In genomic region chr9:22742401-22742800, GRCh38 we compare ENCODE assay signal across 26 cellular contexts.
"Had no signal": no experiment of that assay in that cellular context is flagged by ENCODE, and none has a peak within 500 bp of the region (broad histone marks: within the 10 kb centered on the region; RNA-seq: fewer than 3 reads in every experiment).

No MANE protein-coding gene starts in this region.

- H3K4me2 ChIP-seq: hepatocyte had no signal

- DNase-seq: heart right ventricle; left ventricle myocardium inferior; mesendoderm; midbrain; mucosa of descending colon; naive thymus-derived CD4-positive, alpha-beta T cell; ovary; psoas muscle; right cardiac atrium; stimulated activated CD4-positive, alpha-beta T cell treated with anti-CD3 and anti-CD28 coated beads, Interleukin-12 subunit alpha, Interleukin-12 subunit beta, amount 100 ng/mL, for 4 hours; stimulated activated CD4-positive, alpha-beta T cell treated with anti-CD3 and anti-CD28 coated beads, Interleukin-15, amount 100 ng/mL, for 24 hours; stimulated activated CD4-positive, alpha-beta T cell treated with anti-CD3 and anti-CD28 coated beads, Interleukin-2, amount 100 ng/mL, for 24 hours; stimulated activated CD4-positive, alpha-beta T cell treated with anti-CD3 and anti-CD28 coated beads, Interleukin-4, amount 100 ng/mL, for 1 hour; stimulated activated naive B cell treated with anti-CD40 and anti-IgM and Interleukin-4, amounts not matched to agents 10 μg/mL and 1 μg/mL and 100 μg/mL, for 72 hours; stimulated activated naive CD8-positive, alpha-beta T cell treated with anti-CD3 and anti-CD28 coated beads, Interleukin-15, Interleukin-2, amounts not matched to agents 100 U/mL and 50 U/mL, for 24 hours; stomach; testis; thyroid gland; transverse colon; upper lobe of left lung had no signal

- H3K9me3 ChIP-seq: left ventricle myocardium inferior, mucosa of descending colon, ovary, psoas muscle, testis, thyroid gland, transverse colon, upper lobe of left lung, vagina had no signal

- ATAC-seq: heart right ventricle; mucosa of descending colon; naive thymus-derived CD4-positive, alpha-beta T cell; natural killer cell treated with Interleukin-12 subunit alpha and Interleukin-12 subunit beta and Interleukin-15 and Interleukin-18, amount 100 ng/mL, for 72 hours; psoas muscle; right cardiac atrium; sciatic nerve; stimulated activated naive B cell treated with anti-CD40 and anti-IgM and Interleukin-4, amounts not matched to agents 10 μg/mL and 1 μg/mL and 100 μg/mL, for 72 hours; stimulated activated naive CD8-positive, alpha-beta T cell treated with anti-CD3 and anti-CD28 coated beads, Interleukin-15, Interleukin-2, amounts not matched to agents 100 U/mL and 50 U/mL, for 24 hours had no signal

- H3K27ac ChIP-seq: heart right ventricle, hepatocyte, left ventricle myocardium inferior, ovary, psoas muscle, skin epidermis, stomach, testis, thyroid gland, transverse colon, upper lobe of left lung, vagina had no signal

- H3K36me3 ChIP-seq: heart right ventricle, left ventricle myocardium inferior, ovary, stomach, thyroid gland, transverse colon, upper lobe of left lung, vagina had no signal

- H2AFZ ChIP-seq: hepatocyte had no signal

- H3K27me3 ChIP-seq: heart right ventricle, hepatocyte, ovary, stomach, testis, thyroid gland, transverse colon, upper lobe of left lung, vagina had no signal

- H3K4me1 ChIP-seq: heart right ventricle, left ventricle myocardium inferior, psoas muscle, stomach, testis, thyroid gland, transverse colon, upper lobe of left lung, vagina had no signal

- H3K79me2 ChIP-seq: hepatocyte had no signal

- H3K4me3 ChIP-seq: heart right ventricle, hepatocyte, left ventricle myocardium inferior, lung, mucosa of descending colon, ovary, psoas muscle, skin epidermis, stomach, testis, thyroid gland, transverse colon, upper lobe of left lung, vagina had no signal
